Comparison of ENCODE assay signal across 17 cellular contexts in the genomic region with DNA sequence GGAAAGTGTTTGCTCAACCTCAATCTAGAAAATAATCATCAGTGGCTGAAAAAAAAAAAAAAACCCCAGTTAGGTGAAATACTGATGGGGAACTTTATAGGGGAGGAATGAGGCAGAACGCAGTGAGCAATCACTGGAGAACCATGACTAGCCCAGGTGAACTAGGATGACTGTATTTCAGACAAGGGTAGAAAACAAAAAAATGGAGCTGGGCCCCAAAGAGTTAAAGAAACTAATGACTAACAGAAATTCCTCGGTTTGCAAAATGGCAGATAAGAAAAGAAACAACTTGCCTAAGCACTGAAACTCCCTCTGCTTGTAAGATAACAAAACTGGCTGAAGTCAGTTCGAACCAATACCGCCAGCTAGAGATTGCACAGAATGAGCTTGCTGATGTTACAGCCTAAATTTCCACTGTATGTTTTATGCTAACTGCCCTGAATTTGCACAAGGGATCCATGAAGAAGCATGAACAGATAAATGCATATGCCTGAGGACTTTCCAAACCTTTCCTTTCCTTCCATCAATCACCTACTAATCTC.
A peak's percentile ranks its signal among the peaks of the same experiment; 100 is the strongest.
DNase-seq lines count a peak whose midpoint lies in the region; ATAC-seq and TF ChIP-seq lines count a peak whose summit lies in the region.
"Had no signal": no experiment of that assay in that cellular context is flagged by ENCODE, and none has a peak within 500 bp of the region (broad histone marks: within the 10 kb centered on the region; RNA-seq: fewer than 3 reads in every experiment).

No MANE protein-coding gene starts in this region.

- no peak overlapping the region for H2BK12ac ChIP-seq in trophoblast cell (ENCODE audit: low read length)

- H3K4me3 ChIP-seq in endodermal cell (ENCODE audit: low read length) (peak overlapping the region; percentile 69), trophoblast cell (ENCODE audit: low read depth, low read length) (no peak overlapping the region)
- H3K4me3 ChIP-seq: BLaER1 treated with 17β-estradiol and CSF1 and Interleukin-3, amounts not matched to agents 10 nM and 100 nM had no signal

- 56 to 71% methylated on average over 4 of the region's 4 CpGs for WGBS in endodermal cell (ENCODE audit: insufficient coverage in 1 of 2, insufficient read length in 1 of 2), 2 experiments
- no CpG with 5 or more reads among the region's 4 CpGs for WGBS in trophoblast cell (ENCODE audit: extremely low coverage, insufficient coverage, insufficient read length)

- no peak overlapping the region for H2BK5ac ChIP-seq in trophoblast cell (ENCODE audit: low read depth, low read length, poor library complexity)

- no peaks in the 10 kb centered on the region for H3K79me2 ChIP-seq in trophoblast cell (ENCODE audit: control insufficient read depth, insufficient read depth, low read length, poor library complexity)

- H3K27me3 Mint-ChIP-seq in endodermal cell (ENCODE audit: insufficient read depth): no peaks in the 10 kb centered on the region
- H3K27me3 Mint-ChIP-seq: brain had no signal

- ATAC-seq in HG03442 (IDR thresholded peaks at IDR 0.05; ENCODE audit: unreplicated experiment) (no peak), HG03045 (IDR thresholded peaks at IDR 0.05; ENCODE audit: unreplicated experiment) (no peak)
- ATAC-seq: PC-3 had no signal

- no peak overlapping the region for H3K4ac ChIP-seq in trophoblast cell (ENCODE audit: low read depth, low read length)

- no peak overlapping the region for H3K27ac ChIP-seq in endodermal cell (ENCODE audit: low read depth, low read length)
- H3K27ac ChIP-seq in trophoblast cell (ENCODE audit: low read depth, low read length): no peak overlapping the region
- H3K27ac ChIP-seq: 22Rv1; BLaER1 treated with 17β-estradiol and CSF1 and Interleukin-3, amounts not matched to agents 10 nM and 100 nM had no signal

- H2BK120ac ChIP-seq in trophoblast cell (ENCODE audit: insufficient read depth, low read length, poor library complexity): no peak overlapping the region

- DNase-seq in NCI-H82 (lab: John Stamatoyannopoulos, UW) (peak; percentile 74), NCI-H82 treated with DMSO at 0.1 percent for 48 hours (lab: John Stamatoyannopoulos, UW; ENCODE audit: unreplicated experiment) (no peak), OCI-M2 (lab: John Stamatoyannopoulos, UW; ENCODE audit: unreplicated experiment) (peak; percentile 21), endodermal cell (no peak), trophoblast cell (peak; percentile 75 to 94)
- no peak for DNase-seq in stimulated activated naive CD4-positive, alpha-beta T cell (lab: John Stamatoyannopoulos, UW)
- DNase-seq: activated B cell treated with CpG ODN at 0.5 μM for 24 hours; activated naive CD4-positive, alpha-beta T cell; KBM-7; NCI-H1436 treated with DMSO at 0.1 percent for 48 hours; NCI-H446 treated with DMSO at 0.1 percent for 48 hours; PC-3 had no signal

- peaks cover 15% of the 10 kb centered on the region for H3K9me3 ChIP-seq in endodermal cell (ENCODE audit: control insufficient read depth, low read length)
- no peaks in the 10 kb centered on the region for H3K9me3 ChIP-seq in trophoblast cell (ENCODE audit: insufficient read depth, low read depth, low read length)

- H3K4me3 Mint-ChIP-seq in endodermal cell: no peak overlapping the region
- H3K4me3 Mint-ChIP-seq: activated B cell treated with CpG ODN at 0.5 μM for 24 hours, brain had no signal

- H3K23ac ChIP-seq in trophoblast cell (ENCODE audit: low read length): no peak overlapping the region

- H3K4me2 ChIP-seq in trophoblast cell (ENCODE audit: low read length): no peak overlapping the region
- H3K4me2 ChIP-seq: BLaER1 treated with 17β-estradiol and CSF1 and Interleukin-3, amounts not matched to agents 10 nM and 100 nM had no signal

- H3K4me1 Mint-ChIP-seq in endodermal cell: peaks cover 35% of the 10 kb centered on the region
- H3K4me1 Mint-ChIP-seq: activated B cell treated with CpG ODN at 0.5 μM for 24 hours had no signal

- TF ChIP-seq CTCF in endodermal cell (conservative IDR thresholded peaks at IDR 0.05): no peak

- no peak overlapping the region for H3K9ac ChIP-seq in endodermal cell (ENCODE audit: extremely low read depth, low read length, poor library complexity, severe bottlenecking)
- H3K9ac ChIP-seq in trophoblast cell (ENCODE audit: low read length): no peak overlapping the region
- H3K9ac ChIP-seq: BLaER1 treated with 17β-estradiol and CSF1 and Interleukin-3, amounts not matched to agents 10 nM and 100 nM had no signal

- H4K12ac ChIP-seq in trophoblast cell (ENCODE audit: low read depth, low read length): no peak overlapping the region

- H3K36me3 Mint-ChIP-seq in endodermal cell (ENCODE audit: low read depth): peaks cover 3% of the 10 kb centered on the region
- H3K36me3 Mint-ChIP-seq: brain had no signal

- H3K27ac Mint-ChIP-seq in endodermal cell: peak overlapping the region; percentile 73
- H3K27ac Mint-ChIP-seq: activated B cell treated with CpG ODN at 0.5 μM for 24 hours, brain had no signal

- no peak overlapping the region for H2AK5ac ChIP-seq in trophoblast cell (ENCODE audit: low read length)

- H3K36me3 ChIP-seq in endodermal cell (ENCODE audit: control insufficient read depth, insufficient read depth, low read length) (no peaks in the 10 kb centered on the region), trophoblast cell (ENCODE audit: control insufficient read depth in 1 of 2, insufficient read depth in 2 of 2, low read length in 2 of 2) (no peaks in the 10 kb centered on the region)
- H3K36me3 ChIP-seq: BLaER1 treated with 17β-estradiol and CSF1 and Interleukin-3, amounts not matched to agents 10 nM and 100 nM had no signal

- H3K14ac ChIP-seq in trophoblast cell (ENCODE audit: low read length): no peak overlapping the region

- H4K8ac ChIP-seq in trophoblast cell (ENCODE audit: low read depth, low read length): no peak overlapping the region

- H3K27me3 ChIP-seq in endodermal cell (ENCODE audit: control insufficient read depth, insufficient read depth, low read length, poor library complexity, severe bottlenecking): no peaks in the 10 kb centered on the region
- no peaks in the 10 kb centered on the region for H3K27me3 ChIP-seq in trophoblast cell (ENCODE audit: insufficient read depth, low read length)
- H3K27me3 ChIP-seq: BLaER1 treated with 17β-estradiol and CSF1 and Interleukin-3, amounts not matched to agents 10 nM and 100 nM had no signal

- no peaks in the 10 kb centered on the region for H3K79me1 ChIP-seq in trophoblast cell (ENCODE audit: low read length)

- peaks cover 5% of the 10 kb centered on the region for H3K4me1 ChIP-seq in endodermal cell (ENCODE audit: control insufficient read depth, insufficient read depth, low read length)
- H3K4me1 ChIP-seq in trophoblast cell (ENCODE audit: control insufficient read depth in 1 of 2, insufficient read depth in 2 of 2, low read length in 2 of 2): peaks cover 2 to 5% of the 10 kb centered on the region in 2 experiments
- H3K4me1 ChIP-seq: BLaER1 treated with 17β-estradiol and CSF1 and Interleukin-3, amounts not matched to agents 10 nM and 100 nM had no signal

- H3K9me3 Mint-ChIP-seq in endodermal cell: peaks cover 3% of the 10 kb centered on the region

- no peak overlapping the region for H3K18ac ChIP-seq in trophoblast cell (ENCODE audit: low read length)

- H4K91ac ChIP-seq in trophoblast cell (ENCODE audit: low read depth, low read length): no peak overlapping the region

- no peak overlapping the region for H2AFZ ChIP-seq in trophoblast cell (ENCODE audit: insufficient read depth, low read length, poor library complexity)

Comparison
In these comparisons a context has a peak if more than half of its experiments do, and no peak if none do; other contexts are left out.
1. DNase-seq: peak in NCI-H82 (single experiment), OCI-M2 (single experiment) and trophoblast cell (2 of 2); none in NCI-H82 treated with DMSO at 0.1 percent for 48 hours (single experiment), endodermal cell (single experiment) and stimulated activated naive CD4-positive, alpha-beta T cell (0 of 6).